Comparison of ENCODE assay signal across 8 cellular contexts in genomic region chr21:32728455-32729237, GRCh38. TPM values are rescaled to one million over a fixed set of nuclear protein-coding genes. Genes with fewer than 3 reads are reported as not detected.
A peak's percentile ranks its signal among the peaks of the same experiment; 100 is the strongest.
DNase-seq lines count a peak whose midpoint lies in the region; ATAC-seq and TF ChIP-seq lines count a peak whose summit lies in the region.

No MANE protein-coding gene starts in this region.

- peaks cover 11% of the 10 kb centered on the region for H3K36me3 Mint-ChIP-seq in activated naive CD8-positive, alpha-beta T cell treated with anti-CD3 and anti-CD28 coated beads, Interleukin-2, amount 10 ng/mL, durations not matched to agents 7 days and 5 days

- intact Hi-C loops in testis (cut with DNase I; ENCODE audit: low total_unique reads), result no loop called here

- 11 to 16% methylated on average over 13 to 16 of the region's 16 CpGs for WGBS in testis, 2 donors

- peak overlapping the region; percentile 73 to 99 for H3K4me3 ChIP-seq in testis

- H3K27me3 ChIP-seq in layer of hippocampus (ENCODE audit: control insufficient read depth, insufficient read depth, low read length) (no peaks in the 10 kb centered on the region), testis (no peaks in the 10 kb centered on the region)

- H3K36me3 ChIP-seq in testis (ENCODE audit: low read depth, missing control alignments), result no peaks in the 10 kb centered on the region

- H3K27ac ChIP-seq in layer of hippocampus (ENCODE audit: low read depth, low read length) (peak overlapping the region; percentile 85), testis (peak overlapping the region; percentile 85 to 89)

- no peaks in the 10 kb centered on the region for H3K9me3 Mint-ChIP-seq in activated naive CD8-positive, alpha-beta T cell treated with anti-CD3 and anti-CD28 coated beads, Interleukin-2, amount 10 ng/mL, durations not matched to agents 7 days and 5 days

- TF ChIP-seq POLR2A in testis (IDR thresholded peaks at IDR 0.05), result no peak

- H3K4me1 ChIP-seq in testis, result no peaks in the 10 kb centered on the region

- no peak for TF ChIP-seq CTCF in testis (IDR thresholded peaks at IDR 0.05)

- ATAC-seq in HG03457 (IDR thresholded peaks at IDR 0.05; ENCODE audit: unreplicated experiment), result peak; percentile 3
- no peak for ATAC-seq in activated naive CD8-positive, alpha-beta T cell treated with anti-CD3 and anti-CD28 coated beads, Interleukin-2, amount 10 ng/mL, durations not matched to agents 7 days and 5 days (ENCODE audit: low read depth)
- ATAC-seq in HG02571 (IDR thresholded peaks at IDR 0.05; ENCODE audit: unreplicated experiment), result no peak
- ATAC-seq in HG03175 (IDR thresholded peaks at IDR 0.05; ENCODE audit: unreplicated experiment), result no peak

- no peaks in the 10 kb centered on the region for H3K27me3 Mint-ChIP-seq in activated naive CD8-positive, alpha-beta T cell treated with anti-CD3 and anti-CD28 coated beads, Interleukin-2, amount 10 ng/mL, durations not matched to agents 7 days and 5 days

- peak overlapping the region; percentile 97 for H3K27ac Mint-ChIP-seq in activated naive CD8-positive, alpha-beta T cell treated with anti-CD3 and anti-CD28 coated beads, Interleukin-2, amount 10 ng/mL, durations not matched to agents 7 days and 5 days

- no peaks in the 10 kb centered on the region for H3K9me3 ChIP-seq in testis

- POLR2A ChIA-PET in activated naive CD8-positive, alpha-beta T cell treated with anti-CD3 and anti-CD28 coated beads, Interleukin-2, amount 10 ng/mL, durations not matched to agents 7 days and 5 days (lab: Charles Lee), result interaction anchor here (1.0 to 2.7 kb wide), 7 partner anchors 17 to 116 kb away, joined by 3 to 41 read pairs (median 4); partner anchors contain the start of genes CFAP298 and PAXBP1

- H3K4me1 Mint-ChIP-seq in activated naive CD8-positive, alpha-beta T cell treated with anti-CD3 and anti-CD28 coated beads, Interleukin-2, amount 10 ng/mL, durations not matched to agents 7 days and 5 days, result peaks cover 28% of the 10 kb centered on the region

- DNase-seq in NCI-H146 (lab: John Stamatoyannopoulos, UW), result peak; percentile 44
- DNase-seq in NCI-H146 treated with DMSO at 0.1 percent for 48 hours (lab: John Stamatoyannopoulos, UW; ENCODE audit: unreplicated experiment), result no peak
- no peak for DNase-seq in activated naive CD8-positive, alpha-beta T cell treated with anti-CD3 and anti-CD28 coated beads, Interleukin-2, amount 10 ng/mL, durations not matched to agents 7 days and 5 days
- DNase-seq in testis, result no peak

- H3K4me3 Mint-ChIP-seq in activated naive CD8-positive, alpha-beta T cell treated with anti-CD3 and anti-CD28 coated beads, Interleukin-2, amount 10 ng/mL, durations not matched to agents 7 days and 5 days, result peak overlapping the region; percentile 98

RNA-seq across cellular contexts. Expression of gene SYNJ1, which starts 0.8 kb away (rescaled TPM):
- total RNA-seq in activated naive CD8-positive, alpha-beta T cell treated with anti-CD3 and anti-CD28 coated beads, Interleukin-2, amount 10 ng/mL, durations not matched to agents 7 days and 5 days, result 10 to 100 TPM; 17.9 to 20.4 TPM
- total RNA-seq in testis, result 10 to 100 TPM; 20.9 to 22.7 TPM
- 22.2 TPM for polyA plus RNA-seq in testis (ENCODE audit: insufficient read depth, low read depth, low replicate concordance)

RNA-seq across cellular contexts. Expression of gene PAXBP1, which starts 42.9 kb away (rescaled TPM):
- total RNA-seq in activated naive CD8-positive, alpha-beta T cell treated with anti-CD3 and anti-CD28 coated beads, Interleukin-2, amount 10 ng/mL, durations not matched to agents 7 days and 5 days, result 10 to 100 TPM; 55.9 to 56.5 TPM
- total RNA-seq in testis, result 10 to 100 TPM; 53.9 to 82.1 TPM
- polyA plus RNA-seq in testis (ENCODE audit: insufficient read depth, low read depth, low replicate concordance), result 29.7 TPM
